Comparison of ENCODE assay signal across 8 cellular contexts in the genomic region with DNA sequence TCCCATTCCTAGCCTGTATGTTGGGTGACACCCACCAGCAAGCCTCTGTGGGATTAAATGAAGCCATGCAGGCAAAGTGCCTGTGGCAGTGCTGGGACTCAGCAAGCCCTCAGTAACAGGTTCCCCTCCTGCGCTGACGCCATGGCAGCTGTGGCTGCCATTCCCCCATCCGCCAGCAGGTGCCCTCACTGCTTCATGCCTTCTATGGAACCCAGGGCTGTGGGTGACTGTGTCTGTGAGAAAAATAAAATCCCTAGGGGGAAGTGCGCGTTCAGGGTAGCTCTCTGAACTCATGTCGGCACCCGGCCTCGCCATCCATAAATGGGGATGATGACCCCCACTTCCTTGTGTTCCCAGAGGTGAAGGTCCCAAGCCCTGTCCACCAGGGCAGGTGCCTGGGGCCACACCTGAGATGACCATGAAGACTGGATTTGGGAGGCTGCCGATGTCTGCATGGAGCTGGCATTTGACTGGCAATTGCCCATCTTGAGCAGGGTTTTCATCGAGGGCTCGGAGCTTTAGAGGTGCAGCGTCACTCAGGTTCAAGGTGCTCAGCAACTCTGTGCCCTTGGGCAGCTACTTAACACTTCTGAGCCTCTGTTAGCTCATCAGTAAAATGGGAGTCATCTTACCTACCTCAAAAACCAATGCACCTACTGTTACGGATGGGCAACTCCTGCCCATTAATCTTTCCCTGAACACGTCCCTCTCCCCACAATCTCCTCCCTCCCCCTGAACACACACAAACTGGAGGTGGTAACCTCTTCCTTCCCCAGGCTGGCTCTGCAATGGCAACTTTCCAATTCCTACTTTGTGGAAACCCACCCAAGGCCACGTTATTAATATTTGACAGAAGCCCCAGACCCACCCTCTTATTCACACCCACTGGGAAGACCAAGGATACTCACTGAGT. TPM values are rescaled to one million over a fixed set of nuclear protein-coding genes. Genes with fewer than 3 reads are reported as not detected.
DNase-seq lines count a peak whose midpoint lies in the region; TF ChIP-seq lines count a peak whose summit lies in the region.

No MANE protein-coding gene starts in this region.

- peaks cover 39% of the 10 kb centered on the region for H3K27me3 ChIP-seq in HAP-1 (ENCODE audit: low read depth)

- H3K4me1 Mint-ChIP-seq in activated naive CD4-positive, alpha-beta T cell treated with anti-CD3 and anti-CD28 coated beads for 36 hours (ENCODE audit: low read depth): peaks cover 41% of the 10 kb centered on the region
- peaks cover 13% of the 10 kb centered on the region for H3K4me1 Mint-ChIP-seq in glutamatergic neuron (ENCODE audit: low read depth, unreplicated experiment)

- no peaks in the 10 kb centered on the region for H3K9me3 Mint-ChIP-seq in activated naive CD4-positive, alpha-beta T cell treated with anti-CD3 and anti-CD28 coated beads for 36 hours
- peaks cover 12% of the 10 kb centered on the region for H3K9me3 Mint-ChIP-seq in glutamatergic neuron (ENCODE audit: unreplicated experiment)

- no peaks in the 10 kb centered on the region for H3K36me3 Mint-ChIP-seq in activated naive CD4-positive, alpha-beta T cell treated with anti-CD3 and anti-CD28 coated beads for 36 hours (ENCODE audit: low read depth)
- peaks cover 4% of the 10 kb centered on the region for H3K36me3 Mint-ChIP-seq in glutamatergic neuron (ENCODE audit: unreplicated experiment)

- H3K36me3 ChIP-seq in HAP-1 (replicated peaks) (no peaks in the 10 kb centered on the region), SK-N-MC (ENCODE audit: insufficient read depth, low read length) (no peaks in the 10 kb centered on the region)

- H3K4me3 ChIP-seq in GM12864 (ENCODE audit: low read depth, low read length): no peak overlapping the region; the same call in 1 of the 2 replicates
- no peak overlapping the region for H3K4me3 ChIP-seq in HAP-1
- H3K4me3 ChIP-seq in SK-N-MC: no peak overlapping the region

- CTCF ChIA-PET in activated naive CD4-positive, alpha-beta T cell treated with anti-CD3 and anti-CD28 coated beads for 36 hours (lab: Charles Lee): interaction anchor here (0.6 to 6.3 kb wide), 32 partner anchors 10 to 177 kb away, joined by 3 to 416 read pairs (median 4); partner anchors contain the start of genes MRPS5 and ZNF514

- intact Hi-C loops in activated naive CD4-positive, alpha-beta T cell treated with anti-CD3 and anti-CD28 coated beads for 36 hours (cut with micrococcal nuclease): loop anchor here (1.0 to 5.0 kb wide), 7 partner anchors 21 to 380 kb away; partner anchors contain the start of genes FAHD2A, ZNF2 and ZNF892

- H3K9ac ChIP-seq in SK-N-MC (ENCODE audit: insufficient read length): no peak overlapping the region

- TF ChIP-seq CTCF in GM12864 (IDR thresholded peaks at IDR 0.05; ENCODE audit: low read depth, low read length, missing control alignments) (peak; percentile 99), glutamatergic neuron (IDR thresholded peaks at IDR 0.05; ENCODE audit: partially characterized antibody, unreplicated experiment) (peak; percentile 98)

- in situ Hi-C loops in HAP-1 (cut with MboI; ENCODE audit: low sequenced_read_pairs): no loop called here

- H3K9me3 ChIP-seq in HAP-1 (no peaks in the 10 kb centered on the region), SK-N-MC (ENCODE audit: low read depth, low read length) (no peaks in the 10 kb centered on the region)

- peak; percentile 34 for DNase-seq in GM12864 (ENCODE audit: low read depth)
- DNase-seq in HAP-1 (ENCODE audit: low spot score in 2 of 2): peak; percentile 48 to 83
- peak; percentile 64 for DNase-seq in M059J (ENCODE audit: low read depth)
- DNase-seq in SK-N-MC (ENCODE audit: low read depth, low spot score): peak; percentile 12
- DNase-seq in activated naive CD4-positive, alpha-beta T cell treated with anti-CD3 and anti-CD28 coated beads for 36 hours: peak; percentile 93
- peak; percentile 91 for DNase-seq in glutamatergic neuron
- peak; percentile 56 for DNase-seq in renal cortical epithelial cell (ENCODE audit: low read depth)
- no peak for DNase-seq in amniotic stem cell (lab: John Stamatoyannopoulos, UW)

- H3K4me3 Mint-ChIP-seq in activated naive CD4-positive, alpha-beta T cell treated with anti-CD3 and anti-CD28 coated beads for 36 hours: no peak overlapping the region
- H3K4me3 Mint-ChIP-seq in glutamatergic neuron (ENCODE audit: unreplicated experiment): no peak overlapping the region

- no peaks in the 10 kb centered on the region for H3K4me1 ChIP-seq in HAP-1

- H3K27ac ChIP-seq in SK-N-MC: no peak overlapping the region

- no peaks in the 10 kb centered on the region for H3K27me3 Mint-ChIP-seq in activated naive CD4-positive, alpha-beta T cell treated with anti-CD3 and anti-CD28 coated beads for 36 hours (ENCODE audit: low read depth)
- peaks cover 31% of the 10 kb centered on the region for H3K27me3 Mint-ChIP-seq in glutamatergic neuron (ENCODE audit: unreplicated experiment)

- peak overlapping the region; percentile 3 for H3K27ac Mint-ChIP-seq in activated naive CD4-positive, alpha-beta T cell treated with anti-CD3 and anti-CD28 coated beads for 36 hours
- no peak overlapping the region for H3K27ac Mint-ChIP-seq in glutamatergic neuron (ENCODE audit: unreplicated experiment)

RNA-seq across cellular contexts. Expression of gene MAL, which starts 2.9 kb away (rescaled TPM):
- total RNA-seq in M059J (2014; rRNA removed; shearing (Covaris generic)): 11.3 and 14.7 TPM in 2 replicates
- total RNA-seq in activated naive CD4-positive, alpha-beta T cell treated with anti-CD3 and anti-CD28 coated beads for 36 hours: 10 to 100 TPM; 22.3 to 23.5 TPM
- total RNA-seq in glutamatergic neuron (ENCODE audit: unreplicated experiment): 9.0 TPM
- 255 and 504 TPM in 2 replicates for total RNA-seq in renal cortical epithelial cell

Comparison
In these comparisons a context has a peak if more than half of its experiments do, and no peak if none do; other contexts are left out.
1. RNA of gene MAL, which starts 2.9 kb away (total RNA-seq): 255 to 504 TPM in renal cortical epithelial cell; 22.3 to 23.5 TPM in activated naive CD4-positive, alpha-beta T cell treated with anti-CD3 and anti-CD28 coated beads for 36 hours, 11.3 to 14.7 TPM in M059J and 9.0 TPM in glutamatergic neuron (single experiment); every median in the first group is over 10 times any median in the second.